In genomic region chr1:75953461-75953860, GRCh38 we compare ENCODE assay signal across 22 cellular contexts. TPM values are rescaled to one million over a fixed set of nuclear protein-coding genes. Genes with fewer than 3 reads are reported as not detected.
DNase-seq lines count a peak whose midpoint lies in the region; TF ChIP-seq lines count a peak whose summit lies in the region.
"Had no signal": no experiment of that assay in that cellular context is flagged by ENCODE, and none has a peak within 500 bp of the region (broad histone marks: within the 10 kb centered on the region; RNA-seq: fewer than 3 reads in every experiment).

No MANE protein-coding gene starts in this region.

- CTCF ChIA-PET in Caco-2 (lab: Charles Lee): no interaction called here

- H3K9me3 Mint-ChIP-seq in Caco-2 (ENCODE audit: unreplicated experiment): peaks cover 26% of the 10 kb centered on the region
- H3K9me3 Mint-ChIP-seq in neural progenitor cell: peaks cover 2% of the 10 kb centered on the region

- intact Hi-C loops in Caco-2 (cut with micrococcal nuclease; ENCODE audit: unreplicated experiment): loop anchor here (1.0 to 2.0 kb wide), 2 partner anchors 11 to 111 kb away; no protein-coding TSS in a partner anchor

- BruUV-seq in Caco-2 (replicated peaks; lab: Mats Ljungman, UMichigan): no TSS peak

- H3K4me3 ChIP-seq in Caco-2 (ENCODE audit: low read depth, low read length) (no peak overlapping the region), kidney epithelial cell (ENCODE audit: low read depth, low read length) (no peak overlapping the region), neural progenitor cell (no peak overlapping the region)
- H3K4me3 ChIP-seq: SK-N-MC had no signal

- no peaks in the 10 kb centered on the region for H4K20me1 ChIP-seq in neural progenitor cell (ENCODE audit: low read depth)

- no peak overlapping the region for H3K4me2 ChIP-seq in neural progenitor cell

- H3K9me3 ChIP-seq in Caco-2 (peaks cover 7% of the 10 kb centered on the region; the same call in 1 of the 2 replicates), neural progenitor cell (ENCODE audit: low read depth) (no peaks in the 10 kb centered on the region)

- DNase-seq in Caco-2: peak; percentile 66 to 74
- DNase-seq in HuH-7 (ENCODE audit: low spot score): peak; percentile 18
- DNase-seq in kidney epithelial cell (ENCODE audit: low read depth): peak; percentile 63
- DNase-seq in neural progenitor cell (ENCODE audit: low spot score): peak; percentile 21
- no peak for DNase-seq in NCI-H1930 (lab: John Stamatoyannopoulos, UW)
- DNase-seq in stimulated activated CD4-positive, alpha-beta T cell treated with anti-CD3 and anti-CD28 coated beads, Interleukin-4, amount 100 ng/mL, for 1 hour: no peak
- DNase-seq in activated CD4-positive, alpha-beta T cell treated with anti-CD3 and anti-CD28 coated beads for 48 hours: no peak
- DNase-seq: CD4-positive, CD25-positive, alpha-beta regulatory T cell; GF-D8; Karpas-422; MV-4-11; NCI-H1694; NCI-H2081 treated with DMSO at 0.1 percent for 48 hours; NCI-H446; NCI-H526 treated with DMSO at 0.1 percent for 48 hours; Right ventricle myocardium superior; SW 1271 had no signal

- no peak for TF ChIP-seq CTCF in Caco-2 (IDR thresholded peaks at IDR 0.05; ENCODE audit: insufficient read depth in 1 of 2, low read depth in 1 of 2, low read length in 1 of 2, severe bottlenecking in 1 of 2, unreplicated experiment in 1 of 2)
- TF ChIP-seq CTCF in kidney epithelial cell (IDR thresholded peaks at IDR 0.05; ENCODE audit: insufficient read depth, low read length, poor library complexity, severe bottlenecking): no peak
- TF ChIP-seq CTCF in neural progenitor cell (IDR thresholded peaks at IDR 0.05): no peak

- no peaks in the 10 kb centered on the region for H3F3A ChIP-seq in neural progenitor cell (ENCODE audit: low read depth)

- peaks cover 21% of the 10 kb centered on the region for H3K4me1 Mint-ChIP-seq in Caco-2 (ENCODE audit: low read depth, unreplicated experiment)
- no peaks in the 10 kb centered on the region for H3K4me1 Mint-ChIP-seq in neural progenitor cell
- H3K4me1 Mint-ChIP-seq: CD4-positive, CD25-positive, alpha-beta regulatory T cell had no signal

- H3K27ac Mint-ChIP-seq in Caco-2 (ENCODE audit: unreplicated experiment) (peak overlapping the region; percentile 22), neural progenitor cell (no peak overlapping the region)
- H3K27ac Mint-ChIP-seq: CD4-positive, CD25-positive, alpha-beta regulatory T cell had no signal

- no peak overlapping the region for H3K9ac ChIP-seq in neural progenitor cell

- H3K36me3 Mint-ChIP-seq in Caco-2 (ENCODE audit: insufficient read depth, unreplicated experiment) (no peaks in the 10 kb centered on the region), neural progenitor cell (no peaks in the 10 kb centered on the region)
- H3K36me3 Mint-ChIP-seq: CD4-positive, CD25-positive, alpha-beta regulatory T cell had no signal

- H3K79me2 ChIP-seq in neural progenitor cell (ENCODE audit: low read depth): no peaks in the 10 kb centered on the region

- peaks cover 44% of the 10 kb centered on the region for H3K4me1 ChIP-seq in Caco-2
- H3K4me1 ChIP-seq in neural progenitor cell: peaks cover 14% of the 10 kb centered on the region

- no peaks in the 10 kb centered on the region for H3K27me3 Mint-ChIP-seq in Caco-2 (ENCODE audit: insufficient read depth, unreplicated experiment)
- no peaks in the 10 kb centered on the region for H3K27me3 Mint-ChIP-seq in neural progenitor cell (ENCODE audit: insufficient read depth, low read depth)
- H3K27me3 Mint-ChIP-seq: CD4-positive, CD25-positive, alpha-beta regulatory T cell had no signal

- no peak overlapping the region for H3K27ac ChIP-seq in neural progenitor cell
- H3K27ac ChIP-seq: SK-N-MC had no signal

- H3K36me3 ChIP-seq in Caco-2 (ENCODE audit: control insufficient read depth, insufficient read depth, low read length) (no peaks in the 10 kb centered on the region), kidney epithelial cell (ENCODE audit: control insufficient read depth, insufficient read depth, low read length) (no peaks in the 10 kb centered on the region), neural progenitor cell (no peaks in the 10 kb centered on the region)

- POLR2A ChIA-PET in Caco-2 (lab: Charles Lee): no interaction called here

- H3K27me3 ChIP-seq in Caco-2 (replicated peaks; ENCODE audit: control insufficient read depth, insufficient read depth, low read length) (no peaks in the 10 kb centered on the region), kidney epithelial cell (ENCODE audit: control insufficient read depth, insufficient read depth, low read length) (no peaks in the 10 kb centered on the region), neural progenitor cell (no peaks in the 10 kb centered on the region)

- no peak overlapping the region for H2AFZ ChIP-seq in neural progenitor cell (replicated peaks)

- H3K4me3 Mint-ChIP-seq in Caco-2 (ENCODE audit: unreplicated experiment) (no peak overlapping the region), neural progenitor cell (no peak overlapping the region)
- H3K4me3 Mint-ChIP-seq: CD4-positive, CD25-positive, alpha-beta regulatory T cell had no signal

RNA-seq across cellular contexts. Expression of gene ASB17, which starts 21.3 kb away (rescaled TPM):
- not detected in 2 replicates for total RNA-seq in Caco-2 (2022)
- not detected in 2 replicates for total RNA-seq in kidney epithelial cell
- total RNA-seq in neural progenitor cell (ENCODE audit: low replicate concordance): not detected in 2 replicates
- total RNA-seq: A673; CD4-positive, CD25-positive, alpha-beta regulatory T cell; H1; M059J; Right ventricle myocardium superior; RPMI7951 had no signal

Comparison
In these comparisons a context has a peak if more than half of its experiments do, and no peak if none do; other contexts are left out.
1. DNase-seq: peak in Caco-2 (2 of 2), HuH-7 (single experiment), kidney epithelial cell (single experiment) and neural progenitor cell (single experiment); none in NCI-H1930 (0 of 2), stimulated activated CD4-positive, alpha-beta T cell treated with anti-CD3 and anti-CD28 coated beads, Interleukin-4, amount 100 ng/mL, for 1 hour (single experiment) and activated CD4-positive, alpha-beta T cell treated with anti-CD3 and anti-CD28 coated beads for 48 hours (single experiment).